ENCODE assay signal across 10 cellular contexts in genomic region chr4:85779165-85779564, GRCh38.
DNase-seq lines count a peak whose midpoint lies in the region; ATAC-seq and TF ChIP-seq lines count a peak whose summit lies in the region.
"Had no signal": no experiment of that assay in that cellular context is flagged by ENCODE, and none has a peak within 500 bp of the region (broad histone marks: within the 10 kb centered on the region; RNA-seq: fewer than 3 reads in every experiment).

No MANE protein-coding gene starts in this region.

- H3K4me1 ChIP-seq in fibroblast of lung (ENCODE audit: control insufficient read depth, extremely low read depth, insufficient read depth, low read length) (peaks cover 5% of the 10 kb centered on the region), smooth muscle cell (ENCODE audit: low read depth) (no peaks in the 10 kb centered on the region), PC-9 (replicated peaks; ENCODE audit: insufficient read depth) (peaks cover 11% of the 10 kb centered on the region; the same call in 1 of the 2 replicates)

- H3K9ac ChIP-seq in fibroblast of lung (ENCODE audit: insufficient read depth, low read length) (peak overlapping the region; percentile 66), smooth muscle cell (ENCODE audit: low read depth) (peak overlapping the region; percentile 45)

- H3K27me3 ChIP-seq in fibroblast of lung (ENCODE audit: control insufficient read depth, insufficient read depth, low read length) (no peaks in the 10 kb centered on the region), smooth muscle cell (ENCODE audit: low read depth) (no peaks in the 10 kb centered on the region), PC-9 (ENCODE audit: insufficient read depth, low read depth) (no peaks in the 10 kb centered on the region)

- H3K4me2 ChIP-seq in fibroblast of lung (ENCODE audit: extremely low read depth, insufficient read depth, low read length) (peak overlapping the region; percentile 84), smooth muscle cell (peak overlapping the region; percentile 81), PC-9 (no peak overlapping the region)

- no peaks in the 10 kb centered on the region for H3K9me2 ChIP-seq in PC-9 (ENCODE audit: insufficient read depth)

- peak; percentile 76 for DNase-seq in M059J (ENCODE audit: low read depth)
- DNase-seq in fibroblast of lung (ENCODE audit: low read depth in 2 of 2) = peak; percentile 55 to 69
- no peak for DNase-seq in smooth muscle cell (lab: John Stamatoyannopoulos, UW; ENCODE audit: unreplicated experiment)
- DNase-seq in PC-9 = no peak
- DNase-seq in NCI-H1417 (lab: John Stamatoyannopoulos, UW) = no peak
- no peak for DNase-seq in NCI-H446 (lab: John Stamatoyannopoulos, UW)
- DNase-seq in head of caudate nucleus = no peak
- DNase-seq: activated naive CD4-positive, alpha-beta T cell treated with anti-CD3 and anti-CD28 coated beads, Interleukin-2, amount 10 ng/mL, durations not matched to agents 7 days and 5 days; NCI-H2171 had no signal

- H3F3A ChIP-seq in smooth muscle cell (ENCODE audit: low read depth) (no peaks in the 10 kb centered on the region), PC-9 (ENCODE audit: insufficient read depth, low read depth) (no peaks in the 10 kb centered on the region)

- CTCF ChIA-PET in PC-9 (lab: Charles Lee) = interaction anchor here (0.6 to 1.0 kb wide), 2 partner anchors 18 to 32 kb away, joined by 3 to 5 read pairs; no protein-coding TSS in a partner anchor

- H3K9me3 ChIP-seq in fibroblast of lung (ENCODE audit: control insufficient read depth, insufficient read depth, low read depth, low read length) (no peaks in the 10 kb centered on the region), smooth muscle cell (replicated peaks; ENCODE audit: low read depth) (no peaks in the 10 kb centered on the region), PC-9 (ENCODE audit: insufficient read depth, low read depth) (peaks cover 4% of the 10 kb centered on the region; the same call in 1 of the 2 replicates)

- H4K20me1 ChIP-seq in fibroblast of lung (ENCODE audit: control insufficient read depth, extremely low read depth, insufficient read depth, low read length) (no peaks in the 10 kb centered on the region), smooth muscle cell (ENCODE audit: low read depth) (no peaks in the 10 kb centered on the region), PC-9 (ENCODE audit: insufficient read depth) (no peaks in the 10 kb centered on the region)

- H3K36me3 ChIP-seq in fibroblast of lung (ENCODE audit: control insufficient read depth, insufficient read depth, low read length) = no peaks in the 10 kb centered on the region
- H3K36me3 ChIP-seq in smooth muscle cell (ENCODE audit: low read depth) = no peaks in the 10 kb centered on the region
- H3K36me3 ChIP-seq in PC-9 (ENCODE audit: low read depth) = no peaks in the 10 kb centered on the region

- TF ChIP-seq CTCF in fibroblast of lung (conservative IDR thresholded peaks at IDR 0.05 in 1 of 2, IDR thresholded peaks at IDR 0.05 in 1 of 2; ENCODE audit: low read depth in 1 of 2, low read length in 2 of 2) (peak in 1 of 2 donors; percentile 6), smooth muscle cell (IDR thresholded peaks at IDR 0.05; ENCODE audit: borderline replicate concordance, insufficient read depth, poor library complexity, severe bottlenecking) (no peak), PC-9 (conservative IDR thresholded peaks at IDR 0.05) (no peak)

- POLR2A ChIA-PET in PC-9 (lab: Charles Lee; ENCODE audit: unreplicated experiment) = interaction anchor here (0.6 to 0.7 kb wide), 2 partner anchors 240 to 300 kb away, joined by 3 to 5 read pairs; no protein-coding TSS in a partner anchor

- H2AFZ ChIP-seq in fibroblast of lung (ENCODE audit: low read length) (peak overlapping the region; percentile 22), smooth muscle cell (ENCODE audit: low read depth) (peak overlapping the region; percentile 78), PC-9 (no peak overlapping the region)

- intact Hi-C loops in PC-9 (cut with micrococcal nuclease; ENCODE audit: unreplicated experiment) (no loop called here), head of caudate nucleus (cut with DNase I) (no loop called here)

- H3K27ac ChIP-seq in fibroblast of lung (ENCODE audit: insufficient read depth, low read length) (peak overlapping the region; percentile 69), smooth muscle cell (ENCODE audit: low read depth) (peak overlapping the region; percentile 61), PC-9 (no peak overlapping the region)

- no TSS peak for BruUV-seq in PC-9 (replicated peaks; lab: Mats Ljungman, UMichigan)

- H3K79me2 ChIP-seq in fibroblast of lung (ENCODE audit: control insufficient read depth, insufficient read depth, low read length) = peaks cover 21% of the 10 kb centered on the region
- no peaks in the 10 kb centered on the region for H3K79me2 ChIP-seq in smooth muscle cell (ENCODE audit: low read depth)
- H3K79me2 ChIP-seq in PC-9 (ENCODE audit: low read depth) = no peaks in the 10 kb centered on the region

- ATAC-seq in GM19395 (IDR thresholded peaks at IDR 0.05; ENCODE audit: unreplicated experiment) = peak; percentile 25

- peak overlapping the region; percentile 59 to 88 (median 60) for H3K4me3 ChIP-seq in fibroblast of lung (replicated peaks in 1 of 4; ENCODE audit: control extremely low read depth in 1 of 4, insufficient read depth in 1 of 4, low read depth in 3 of 4, low read length in 4 of 4)
- peak overlapping the region; percentile 50 for H3K4me3 ChIP-seq in smooth muscle cell
- no peak overlapping the region for H3K4me3 ChIP-seq in PC-9

Comparison
In these comparisons a context has a peak if more than half of its experiments do, and no peak if none do; other contexts are left out.
1. DNase-seq: peak in M059J (single experiment) and fibroblast of lung (2 of 2); none in smooth muscle cell (single experiment), PC-9 (0 of 2), NCI-H1417 (0 of 3), NCI-H446 (0 of 2) and head of caudate nucleus (0 of 42).